12 cellular contexts compared by ENCODE assay signal in genomic region chr14:104695660-104696000, GRCh38. TPM values are rescaled to one million over a fixed set of nuclear protein-coding genes. Genes with fewer than 3 reads are reported as not detected.
DNase-seq lines count a peak whose midpoint lies in the region; ATAC-seq, FAIRE-seq and TF ChIP-seq lines count a peak whose summit lies in the region.
"Had no signal": no experiment of that assay in that cellular context is flagged by ENCODE, and none has a peak within 500 bp of the region (broad histone marks: within the 10 kb centered on the region; RNA-seq: fewer than 3 reads in every experiment).

No MANE protein-coding gene starts in this region.

- H3K27ac Mint-ChIP-seq in activated T-helper 2 cell treated with anti-CD3 and anti-CD28 coated beads, Interferon-gamma antibody, Interleukin-2, Interleukin-4, amounts not matched to agents 10 μg/mL and 5 μg/mL and 100 μg/mL, durations not matched to agents 14 hours and 24 hours and 36 hours, result peak overlapping the region; percentile 85

- ATAC-seq in heart left ventricle (peak in 1 of 4 donors; percentile 52), Right ventricle myocardium inferior (no peak), lung (ENCODE audit: insufficient read depth, low FRiP score) (no peak)
- ATAC-seq: HCT116 had no signal

- WGBS in heart left ventricle, 4 donors, result 39 to 60% (median 49%) methylated on average over 6 of the region's 6 CpGs
- 64 to 79% methylated on average over 6 of the region's 6 CpGs for WGBS in lung, 2 donors

- no peaks in the 10 kb centered on the region for H3K9me3 Mint-ChIP-seq in activated T-helper 2 cell treated with anti-CD3 and anti-CD28 coated beads, Interferon-gamma antibody, Interleukin-2, Interleukin-4, amounts not matched to agents 10 μg/mL and 5 μg/mL and 100 μg/mL, durations not matched to agents 14 hours and 24 hours and 36 hours

- peaks cover 27 to 100% (median 92%) of the 10 kb centered on the region in 12 donors for H3K4me1 ChIP-seq in heart left ventricle
- peaks cover 10 to 68% of the 10 kb centered on the region in 2 donors for H3K4me1 ChIP-seq in lung (ENCODE audit: control insufficient read depth in 2 of 2, insufficient read depth in 2 of 2, low read length in 2 of 2)
- peaks cover 23 to 100% (median 99%) of the 10 kb centered on the region in 4 donors for H3K4me1 ChIP-seq in tibial artery

- peak overlapping the region in 11 of 12 donors; percentile 70 to 89 (median 81) for H3K27ac ChIP-seq in heart left ventricle
- peak overlapping the region; percentile 28 to 52 for H3K27ac ChIP-seq in lung (ENCODE audit: low read depth in 1 of 2, low read length in 1 of 2)
- peak overlapping the region; percentile 88 to 93 for H3K27ac ChIP-seq in tibial artery
- H3K27ac ChIP-seq: foreskin keratinocyte had no signal

- peak in 6 of 12 donors; percentile 19 to 40 (median 32) for TF ChIP-seq CTCF in heart left ventricle (IDR thresholded peaks at IDR 0.05)
- no peak for TF ChIP-seq CTCF in lung (IDR thresholded peaks at IDR 0.05; ENCODE audit: control extremely low read depth, extremely low read depth)
- TF ChIP-seq CTCF in tibial artery (IDR thresholded peaks at IDR 0.05), result no peak
- TF ChIP-seq CTCF in GM10248 (IDR thresholded peaks at IDR 0.05; ENCODE audit: control extremely low read depth, extremely low read depth, low read depth, missing control alignments), result no peak

- no peaks in the 10 kb centered on the region for H3K27me3 ChIP-seq in heart left ventricle
- no peaks in the 10 kb centered on the region for H3K27me3 ChIP-seq in lung (ENCODE audit: control insufficient read depth, insufficient read depth)
- H3K27me3 ChIP-seq in tibial artery, result no peaks in the 10 kb centered on the region
- H3K27me3 ChIP-seq: BE2C, foreskin keratinocyte had no signal

- peak overlapping the region in 2 of 12 donors; percentile 1 to 4 for H3K4me3 ChIP-seq in heart left ventricle
- H3K4me3 ChIP-seq in lung, result no peak overlapping the region
- no peak overlapping the region for H3K4me3 ChIP-seq in tibial artery

- H3K27me3 Mint-ChIP-seq in activated T-helper 2 cell treated with anti-CD3 and anti-CD28 coated beads, Interferon-gamma antibody, Interleukin-2, Interleukin-4, amounts not matched to agents 10 μg/mL and 5 μg/mL and 100 μg/mL, durations not matched to agents 14 hours and 24 hours and 36 hours (ENCODE audit: low read depth), result no peaks in the 10 kb centered on the region

- POLR2A ChIA-PET in GM10248 (lab: Yijun Ruan, JAX), result no interaction called here

- peaks cover 13% of the 10 kb centered on the region for H3K36me3 Mint-ChIP-seq in activated T-helper 2 cell treated with anti-CD3 and anti-CD28 coated beads, Interferon-gamma antibody, Interleukin-2, Interleukin-4, amounts not matched to agents 10 μg/mL and 5 μg/mL and 100 μg/mL, durations not matched to agents 14 hours and 24 hours and 36 hours (ENCODE audit: low read depth)

- intact Hi-C loops in heart left ventricle (cut with DNase I), result loop anchor here in 1 of 10 donors (2.0 kb wide), 1 partner anchor 41 kb away; no protein-coding TSS in a partner anchor
- intact Hi-C loops in Right ventricle myocardium inferior (cut with DNase I), result no loop called here
- intact Hi-C loops in activated T-helper 2 cell treated with anti-CD3 and anti-CD28 coated beads, Interferon-gamma antibody, Interleukin-2, Interleukin-4, amounts not matched to agents 10 μg/mL and 5 μg/mL and 100 μg/mL, durations not matched to agents 14 hours and 24 hours and 36 hours (cut with micrococcal nuclease), result no loop called here
- intact Hi-C loops in tibial artery (cut with DNase I; ENCODE audit: low total_unique reads), result no loop called here

- peaks cover 18% of the 10 kb centered on the region for H3K4me1 Mint-ChIP-seq in activated T-helper 2 cell treated with anti-CD3 and anti-CD28 coated beads, Interferon-gamma antibody, Interleukin-2, Interleukin-4, amounts not matched to agents 10 μg/mL and 5 μg/mL and 100 μg/mL, durations not matched to agents 14 hours and 24 hours and 36 hours (ENCODE audit: low read depth)

- CTCF ChIA-PET in GM10248 (lab: Yijun Ruan, JAX), result no interaction called here

- no peaks in the 10 kb centered on the region for H3K9me3 ChIP-seq in heart left ventricle
- H3K9me3 ChIP-seq in lung (ENCODE audit: control insufficient read depth in 2 of 2, insufficient read depth in 1 of 2, low read length in 1 of 2), result no peaks in the 10 kb centered on the region
- H3K9me3 ChIP-seq in tibial artery, result no peaks in the 10 kb centered on the region
- H3K9me3 ChIP-seq: BE2C had no signal

- H3K36me3 ChIP-seq in heart left ventricle (peaks cover 0 to 15% (median 7%) of the 10 kb centered on the region in 9 donors), lung (ENCODE audit: control insufficient read depth in 2 of 2, insufficient read depth in 2 of 2, low read length in 2 of 2) (peaks cover 0 to 15% of the 10 kb centered on the region in 2 donors), tibial artery (peaks cover 0 to 15% (median 10%) of the 10 kb centered on the region in 3 donors)

- no peak for DNase-seq in heart left ventricle
- DNase-seq in Right ventricle myocardium inferior (ENCODE audit: missing footprints), result no peak
- no peak for DNase-seq in activated T-helper 2 cell treated with anti-CD3 and anti-CD28 coated beads, Interferon-gamma antibody, Interleukin-2, Interleukin-4, amounts not matched to agents 10 μg/mL and 5 μg/mL and 100 μg/mL, durations not matched to agents 14 hours and 24 hours and 36 hours (ENCODE audit: low spot score)
- no peak for DNase-seq in lung (ENCODE audit: low spot score)
- DNase-seq in tibial artery, result no peak
- no peak for DNase-seq in RCC 7860 (ENCODE audit: low spot score)
- DNase-seq in GM10248 (ENCODE audit: extremely low spot score), result no peak
- no peak for DNase-seq in RKO (ENCODE audit: low spot score)
- DNase-seq: BE2C, NCI-H524 had no signal

- peak overlapping the region; percentile 45 for H3K4me3 Mint-ChIP-seq in activated T-helper 2 cell treated with anti-CD3 and anti-CD28 coated beads, Interferon-gamma antibody, Interleukin-2, Interleukin-4, amounts not matched to agents 10 μg/mL and 5 μg/mL and 100 μg/mL, durations not matched to agents 14 hours and 24 hours and 36 hours (ENCODE audit: low read depth)

- no peak for FAIRE-seq in RCC 7860 (lab: Jason Lieb, UNC)

- no peak for TF ChIP-seq POLR2A in heart left ventricle (IDR thresholded peaks at IDR 0.05)

RNA-seq across cellular contexts. Expression of gene INF2, which starts 6.2 kb away (rescaled TPM):
- total RNA-seq in heart left ventricle (10 to 100 TPM; 26.0 to 58.9 (median 28.8) TPM), Right ventricle myocardium inferior (31.1 TPM), lung (100 to 1,000 TPM in 1 of 2 donors, 10 to 100 TPM in 1; 46.1 to 119 TPM)
- polyA plus RNA-seq in heart left ventricle (10 to 100 TPM; 27.3 to 32.5 TPM), lung (100 to 1,000 TPM in 1 of 2 donors, 10 to 100 TPM in 1; 49.4 to 107 TPM)
- 93.7 and 93.8 TPM in 2 replicates for total RNA-seq in activated T-helper 2 cell treated with anti-CD3 and anti-CD28 coated beads, Interferon-gamma antibody, Interleukin-2, Interleukin-4, amounts not matched to agents 10 μg/mL and 5 μg/mL and 100 μg/mL, durations not matched to agents 14 hours and 24 hours and 36 hours

RNA-seq across cellular contexts. Expression of gene ADSS1, which starts 28.4 kb away (rescaled TPM):
- total RNA-seq in heart left ventricle (100 to 1,000 TPM in 8 of 9 donors, 10 to 100 TPM in 1; 78.9 to 247 (median 160) TPM), Right ventricle myocardium inferior (191 TPM), lung (1 to 10 TPM; 8.0 to 9.3 TPM)
- polyA plus RNA-seq in heart left ventricle (100 to 1,000 TPM in 1 of 2 donors, 10 to 100 TPM in 1; 64.7 to 258 TPM), lung (1 to 10 TPM; 5.3 to 6.1 TPM)
- total RNA-seq in activated T-helper 2 cell treated with anti-CD3 and anti-CD28 coated beads, Interferon-gamma antibody, Interleukin-2, Interleukin-4, amounts not matched to agents 10 μg/mL and 5 μg/mL and 100 μg/mL, durations not matched to agents 14 hours and 24 hours and 36 hours, result 1.1 and 2.4 TPM in 2 replicates

RNA-seq across cellular contexts. Expression of gene SIVA1, which starts 57.3 kb away (rescaled TPM):
- total RNA-seq in heart left ventricle, result 100 to 1,000 TPM in 2 of 9 donors, 10 to 100 TPM in 7; 41.0 to 203 (median 53.9) TPM
- polyA plus RNA-seq in heart left ventricle, result 100 to 1,000 TPM; 126 to 191 TPM
- total RNA-seq in Right ventricle myocardium inferior, result 54.4 TPM
- total RNA-seq in activated T-helper 2 cell treated with anti-CD3 and anti-CD28 coated beads, Interferon-gamma antibody, Interleukin-2, Interleukin-4, amounts not matched to agents 10 μg/mL and 5 μg/mL and 100 μg/mL, durations not matched to agents 14 hours and 24 hours and 36 hours, result 96.0 and 104 TPM in 2 replicates
- total RNA-seq in lung, result 10 to 100 TPM; 67.5 to 91.8 TPM
- 100 to 1,000 TPM; 164 to 212 TPM for polyA plus RNA-seq in lung

Comparison
In these comparisons a context has a peak if more than half of its experiments do, and no peak if none do; other contexts are left out.
1. H3K27ac ChIP-seq: peak in every context shown above with its lines; median percentile 90 in tibial artery; 81 in heart left ventricle; 40 in lung.
2. RNA of gene ADSS1, which starts 28.4 kb away (total RNA-seq): 191 TPM in Right ventricle myocardium inferior (single experiment) and 78.9 to 247 TPM in heart left ventricle; 8.0 to 9.3 TPM in lung and 1.1 to 2.4 TPM in activated T-helper 2 cell treated with anti-CD3 and anti-CD28 coated beads, Interferon-gamma antibody, Interleukin-2, Interleukin-4, amounts not matched to agents 10 μg/mL and 5 μg/mL and 100 μg/mL, durations not matched to agents 14 hours and 24 hours and 36 hours; every median in the first group is over 4 times any median in the second.